ENCODE assay signal across 9 cellular contexts in genomic region chr14:90658541-90658967, GRCh38.
DNase-seq lines count a peak whose midpoint lies in the region; ATAC-seq and TF ChIP-seq lines count a peak whose summit lies in the region.
"Had no signal": no experiment of that assay in that cellular context is flagged by ENCODE, and none has a peak within 500 bp of the region (broad histone marks: within the 10 kb centered on the region; RNA-seq: fewer than 3 reads in every experiment).

No MANE protein-coding gene starts in this region.

- peak; percentile 16 for DNase-seq in AG04449 (ENCODE audit: low read depth, low spot score)
- DNase-seq in SIG-M5 treated with dmso at 0.1 percent for 504 hours (lab: John Stamatoyannopoulos, UW; ENCODE audit: unreplicated experiment), result peak; percentile 84
- no peak for DNase-seq in KG1 (lab: John Stamatoyannopoulos, UW)
- no peak for DNase-seq in dermis blood vessel endothelial cell
- DNase-seq: Calu3 had no signal

- no peak overlapping the region for H3K4me3 ChIP-seq in AG04449 (ENCODE audit: low read depth, low read length)

- CTCF ChIA-PET in AG04449 (lab: Yijun Ruan, JAX), result interaction anchor here (1.4 kb wide), 1 partner anchor 276 kb away, joined by 3 read pairs; no protein-coding TSS in a partner anchor

- no peak for TF ChIP-seq CTCF in AG04449 (IDR thresholded peaks at IDR 0.05; ENCODE audit: insufficient read depth, low read length, missing control alignments)

- ATAC-seq in GM19351 (IDR thresholded peaks at IDR 0.05; ENCODE audit: unreplicated experiment), result peak; percentile 61
- ATAC-seq in esophagus mucosa, result peak; percentile 37
- no peak for ATAC-seq in HG03565 (IDR thresholded peaks at IDR 0.05; ENCODE audit: unreplicated experiment)
- no peak for ATAC-seq in HG03280 (IDR thresholded peaks at IDR 0.05; ENCODE audit: unreplicated experiment)

- POLR2A ChIA-PET in AG04449 (lab: Yijun Ruan, JAX), result no interaction called here

Comparison
In these comparisons a context has a peak if more than half of its experiments do, and no peak if none do; other contexts are left out.
1. DNase-seq: peak in AG04449 (single experiment) and SIG-M5 treated with dmso at 0.1 percent for 504 hours (single experiment); none in KG1 (single experiment) and dermis blood vessel endothelial cell (single experiment).
2. ATAC-seq: peak in GM19351 (single experiment) and esophagus mucosa (single experiment); none in HG03565 (single experiment) and HG03280 (single experiment).